ENCODE assay signal across 22 cellular contexts in genomic region chr9:130971294-130971849, GRCh38. TPM values are rescaled to one million over a fixed set of nuclear protein-coding genes. Genes with fewer than 3 reads are reported as not detected.
"Had no signal": no experiment of that assay in that cellular context is flagged by ENCODE, and none has a peak within 500 bp of the region (broad histone marks: within the 10 kb centered on the region; RNA-seq: fewer than 3 reads in every experiment).

No MANE protein-coding gene starts in this region.

- H3K27ac Mint-ChIP-seq: dendritic cell treated with granulocyte-macrophage colony-stimulating factor and Interleukin-4, amounts not matched to agents 40 ng/mL and 50 ng/mL, for 4 days; immature natural killer cell; stimulated activated effector memory CD8-positive, alpha-beta T cell treated with anti-CD3 and anti-CD28 coated beads, Interleukin-12 subunit alpha, Interleukin-12 subunit beta, amount 100 ng/mL, for 72 hours; stimulated activated naive CD8-positive, alpha-beta T cell treated with anti-CD3 and anti-CD28 coated beads, Interleukin-15, Interleukin-2, amounts not matched to agents 100 ng/mL and 50 ng/mL, for 24 hours had no signal

- ATAC-seq: gastroesophageal sphincter; mucosa of descending colon; naive thymus-derived CD8-positive, alpha-beta T cell; psoas muscle; stimulated activated effector memory CD8-positive, alpha-beta T cell treated with anti-CD3 and anti-CD28 coated beads, Interleukin-12 subunit alpha, Interleukin-12 subunit beta, amount 100 ng/mL, for 72 hours had no signal

- H3K4me1 Mint-ChIP-seq: immature natural killer cell had no signal

- H3K9me3 Mint-ChIP-seq: dendritic cell treated with granulocyte-macrophage colony-stimulating factor and Interleukin-4, amounts not matched to agents 40 ng/mL and 50 ng/mL, for 4 days; immature natural killer cell; naive thymus-derived CD8-positive, alpha-beta T cell; stimulated activated effector memory CD8-positive, alpha-beta T cell treated with anti-CD3 and anti-CD28 coated beads, Interleukin-12 subunit alpha, Interleukin-12 subunit beta, amount 100 ng/mL, for 72 hours; stimulated activated naive CD8-positive, alpha-beta T cell treated with anti-CD3 and anti-CD28 coated beads, Interleukin-15, Interleukin-2, amounts not matched to agents 100 ng/mL and 50 ng/mL, for 24 hours had no signal

- H3K9me3 ChIP-seq: esophagus squamous epithelium, gastroesophageal sphincter, mucosa of descending colon, psoas muscle, right lobe of liver, testis, tibial nerve had no signal

- H3K4me1 ChIP-seq: esophagus squamous epithelium, gastroesophageal sphincter, psoas muscle, right lobe of liver, testis, tibial nerve had no signal

- H3K4me3 Mint-ChIP-seq: dendritic cell treated with granulocyte-macrophage colony-stimulating factor and Interleukin-4, amounts not matched to agents 40 ng/mL and 50 ng/mL, for 4 days; immature natural killer cell; naive thymus-derived CD8-positive, alpha-beta T cell; stimulated activated effector memory CD8-positive, alpha-beta T cell treated with anti-CD3 and anti-CD28 coated beads, Interleukin-12 subunit alpha, Interleukin-12 subunit beta, amount 100 ng/mL, for 72 hours; stimulated activated naive CD8-positive, alpha-beta T cell treated with anti-CD3 and anti-CD28 coated beads, Interleukin-15, Interleukin-2, amounts not matched to agents 100 ng/mL and 50 ng/mL, for 24 hours had no signal

- H3K27ac ChIP-seq: esophagus squamous epithelium, gastroesophageal sphincter, psoas muscle, right lobe of liver, testis, tibial nerve had no signal

- H3K27me3 ChIP-seq: right lobe of liver, testis had no signal

- H3K4me3 ChIP-seq: esophagus squamous epithelium, gastroesophageal sphincter, mucosa of descending colon, psoas muscle, right lobe of liver, testis, tibial nerve had no signal

- H3K36me3 ChIP-seq: esophagus squamous epithelium, gastroesophageal sphincter, right lobe of liver, tibial nerve had no signal

- DNase-seq: esophagus squamous epithelium; foreskin fibroblast; glutamatergic neuron; immature natural killer cell; naive thymus-derived CD8-positive, alpha-beta T cell; occipital lobe; psoas muscle; retina; right lobe of liver; stimulated activated CD4-positive, alpha-beta T cell treated with anti-CD3 and anti-CD28 coated beads, Interleukin-4, amount 100 ng/mL, for 1 hour; stimulated activated CD8-positive, alpha-beta memory T cell treated with anti-CD3 and anti-CD28 coated beads, Interleukin-4, amount 100 ng/mL, for 48 hours; testis had no signal

- FAIRE-seq: colon had no signal

- H3K36me3 Mint-ChIP-seq: immature natural killer cell; naive thymus-derived CD8-positive, alpha-beta T cell; stimulated activated effector memory CD8-positive, alpha-beta T cell treated with anti-CD3 and anti-CD28 coated beads, Interleukin-12 subunit alpha, Interleukin-12 subunit beta, amount 100 ng/mL, for 72 hours had no signal

RNA-seq across cellular contexts. Expression of gene FIBCD1, which starts 32.3 kb away (rescaled TPM):
- total RNA-seq: esophagus squamous epithelium; liver; lung microvascular endothelial cell; naive thymus-derived CD8-positive, alpha-beta T cell; psoas muscle; right lobe of liver; tibial nerve; ureter had no signal
- polyA plus RNA-seq: immature natural killer cell; liver; naive thymus-derived CD8-positive, alpha-beta T cell had no signal

RNA-seq across cellular contexts. Expression of gene LAMC3, which starts 37.6 kb away (rescaled TPM):
- polyA plus RNA-seq: immature natural killer cell had no signal
